ENCODE assay signal across 1 cellular context in genomic region chr12:113861708-113862312, GRCh38.
A peak's percentile ranks its signal among the peaks of the same experiment; 100 is the strongest.
TF ChIP-seq lines count a peak whose summit lies in the region.

No MANE protein-coding gene starts in this region.

TF ChIP-seq in H1, 55 proteins besides CTCF, POLR2A, EP300 and RAD21 (continued from another document):
- TF ChIP-seq SP1 (IDR thresholded peaks at IDR 0.05; ENCODE audit: low read depth, low read length) (peak; percentile 82), MAX (IDR thresholded peaks at IDR 0.05) (0 out of 2 replicates have a peak, but pooled peaks have one; percentile 14), SUZ12 (IDR thresholded peaks at IDR 0.05; ENCODE audit: low read length) (no peak)
